Comparison of ENCODE assay signal across 11 cellular contexts in the genomic region with DNA sequence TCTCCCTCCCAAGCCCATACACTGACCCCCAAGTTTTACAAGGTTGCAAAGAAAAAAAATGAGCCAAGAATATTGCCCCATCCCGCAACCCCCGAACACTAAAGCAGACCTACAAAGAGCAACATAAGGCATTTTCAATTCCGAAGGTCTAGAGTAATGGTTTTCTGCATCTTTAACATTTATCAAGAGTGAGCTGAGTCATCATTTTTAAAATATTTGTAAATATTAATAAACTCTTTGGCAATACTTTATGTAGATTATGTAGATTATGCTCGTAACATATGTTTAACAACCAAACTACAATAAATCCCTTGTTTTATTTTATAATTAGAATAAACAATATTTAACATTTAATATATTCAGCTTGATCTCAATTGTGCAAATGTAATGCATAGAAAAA. TPM values are rescaled to one million over a fixed set of nuclear protein-coding genes. Genes with fewer than 3 reads are reported as not detected.
A peak's percentile ranks its signal among the peaks of the same experiment; 100 is the strongest.
DNase-seq lines count a peak whose midpoint lies in the region; FAIRE-seq and TF ChIP-seq lines count a peak whose summit lies in the region.
"Had no signal": no experiment of that assay in that cellular context is flagged by ENCODE, and none has a peak within 500 bp of the region (broad histone marks: within the 10 kb centered on the region; RNA-seq: fewer than 3 reads in every experiment).

No MANE protein-coding gene starts in this region.

- intact Hi-C loops in Calu3 (cut with micrococcal nuclease; ENCODE audit: unreplicated experiment) = no loop called here
- intact Hi-C loops in activated T-helper 2 cell treated with anti-CD3 and anti-CD28 coated beads, Interferon-gamma antibody, Interleukin-2, Interleukin-4, amounts not matched to agents 10 μg/mL and 5 μg/mL and 100 μg/mL, durations not matched to agents 14 hours and 24 hours and 36 hours (cut with micrococcal nuclease) = loop anchor here (5.0 kb wide), 1 partner anchor 70 kb away; no protein-coding TSS in a partner anchor

- H3K27me3 Mint-ChIP-seq in Calu3 (ENCODE audit: unreplicated experiment) = no peaks in the 10 kb centered on the region
- peaks cover 8% of the 10 kb centered on the region for H3K27me3 Mint-ChIP-seq in activated T-helper 2 cell treated with anti-CD3 and anti-CD28 coated beads, Interferon-gamma antibody, Interleukin-2, Interleukin-4, amounts not matched to agents 10 μg/mL and 5 μg/mL and 100 μg/mL, durations not matched to agents 14 hours and 24 hours and 36 hours (ENCODE audit: low read depth)

- TF ChIP-seq CTCF in Calu3 (IDR thresholded peaks at IDR 0.05; ENCODE audit: unreplicated experiment) = no peak

- H3K9me3 Mint-ChIP-seq in Calu3 (ENCODE audit: low read depth, unreplicated experiment) = peaks cover 4% of the 10 kb centered on the region
- no peaks in the 10 kb centered on the region for H3K9me3 Mint-ChIP-seq in activated T-helper 2 cell treated with anti-CD3 and anti-CD28 coated beads, Interferon-gamma antibody, Interleukin-2, Interleukin-4, amounts not matched to agents 10 μg/mL and 5 μg/mL and 100 μg/mL, durations not matched to agents 14 hours and 24 hours and 36 hours

- no TSS peak for BruUV-seq in Calu3 (replicated peaks; lab: Mats Ljungman, UMichigan)

- H3K27me3 ChIP-seq in ACC112 (ENCODE audit: insufficient read depth, low read length) = peaks cover 8% of the 10 kb centered on the region; the same call in 1 of the 2 replicates

- peak overlapping the region; percentile 91 for H3K4me3 Mint-ChIP-seq in Calu3 (ENCODE audit: low read depth, unreplicated experiment)
- H3K4me3 Mint-ChIP-seq in activated T-helper 2 cell treated with anti-CD3 and anti-CD28 coated beads, Interferon-gamma antibody, Interleukin-2, Interleukin-4, amounts not matched to agents 10 μg/mL and 5 μg/mL and 100 μg/mL, durations not matched to agents 14 hours and 24 hours and 36 hours (ENCODE audit: low read depth) = peak overlapping the region; percentile 24

- CTCF ChIA-PET in Calu3 (lab: Charles Lee) = no interaction called here

- peak overlapping the region; percentile 88 for H3K4me3 ChIP-seq in ACC112 (ENCODE audit: low read depth, low read length)

- no peak overlapping the region for H3K27ac ChIP-seq in ACC112 (ENCODE audit: low read depth, low read length)

- peaks cover 10% of the 10 kb centered on the region for H3K79me2 ChIP-seq in ACC112 (ENCODE audit: control insufficient read depth, insufficient read depth, low read length, unreplicated experiment)

- H2AFZ ChIP-seq in ACC112 (ENCODE audit: low read length, unreplicated experiment) = no peak overlapping the region

- DNase-seq in Calu3 (no peak), hippocampal formation (lab: John Stamatoyannopoulos, UW) (no peak), HK-2 (ENCODE audit: unreplicated experiment) (no peak), OCI-M2 (lab: John Stamatoyannopoulos, UW; ENCODE audit: unreplicated experiment) (no peak), DMS79 (lab: John Stamatoyannopoulos, UW) (no peak)
- no peak for DNase-seq in activated T-helper 2 cell treated with anti-CD3 and anti-CD28 coated beads, Interferon-gamma antibody, Interleukin-2, Interleukin-4, amounts not matched to agents 10 μg/mL and 5 μg/mL and 100 μg/mL, durations not matched to agents 14 hours and 24 hours and 36 hours (ENCODE audit: low spot score)
- DNase-seq: activated CD8-positive, alpha-beta memory T cell treated with anti-CD3 and anti-CD28 coated beads, Interleukin-2, amount 50 U/mL, for 4 hours; NCI-H226; occipital lobe had no signal

- H3K36me3 ChIP-seq in ACC112 (ENCODE audit: insufficient read depth, low read length) = peaks cover 15% of the 10 kb centered on the region

- no peak overlapping the region for H3K27ac Mint-ChIP-seq in Calu3 (ENCODE audit: unreplicated experiment)
- H3K27ac Mint-ChIP-seq in activated T-helper 2 cell treated with anti-CD3 and anti-CD28 coated beads, Interferon-gamma antibody, Interleukin-2, Interleukin-4, amounts not matched to agents 10 μg/mL and 5 μg/mL and 100 μg/mL, durations not matched to agents 14 hours and 24 hours and 36 hours = no peak overlapping the region

- peaks cover 7% of the 10 kb centered on the region for H3K36me3 Mint-ChIP-seq in Calu3 (ENCODE audit: insufficient read depth, unreplicated experiment)
- H3K36me3 Mint-ChIP-seq in activated T-helper 2 cell treated with anti-CD3 and anti-CD28 coated beads, Interferon-gamma antibody, Interleukin-2, Interleukin-4, amounts not matched to agents 10 μg/mL and 5 μg/mL and 100 μg/mL, durations not matched to agents 14 hours and 24 hours and 36 hours (ENCODE audit: low read depth) = peaks cover 6% of the 10 kb centered on the region

- peaks cover 12% of the 10 kb centered on the region for H3K4me1 Mint-ChIP-seq in Calu3 (ENCODE audit: low read depth, unreplicated experiment)
- H3K4me1 Mint-ChIP-seq in activated T-helper 2 cell treated with anti-CD3 and anti-CD28 coated beads, Interferon-gamma antibody, Interleukin-2, Interleukin-4, amounts not matched to agents 10 μg/mL and 5 μg/mL and 100 μg/mL, durations not matched to agents 14 hours and 24 hours and 36 hours (ENCODE audit: low read depth) = peaks cover 11% of the 10 kb centered on the region

- FAIRE-seq in islet of Langerhans (lab: Jason Lieb, UNC) = peak; percentile 17

- H3K4me1 ChIP-seq in ACC112 (ENCODE audit: control insufficient read depth, insufficient read depth, low read length, unreplicated experiment) = peaks cover 6% of the 10 kb centered on the region

RNA-seq across cellular contexts. Expression of gene ZNF624, which starts 1.4 kb away (rescaled TPM):
- total RNA-seq in Calu3 (2022) = 2.3 and 3.3 TPM in 2 replicates
- total RNA-seq in activated T-helper 2 cell treated with anti-CD3 and anti-CD28 coated beads, Interferon-gamma antibody, Interleukin-2, Interleukin-4, amounts not matched to agents 10 μg/mL and 5 μg/mL and 100 μg/mL, durations not matched to agents 14 hours and 24 hours and 36 hours = 2.8 and 4.9 TPM in 2 replicates

RNA-seq across cellular contexts. Expression of gene CCDC144A, which starts 37.8 kb away (rescaled TPM):
- 15.9 and 16.8 TPM in 2 replicates for total RNA-seq in Calu3 (2022)
- total RNA-seq in activated T-helper 2 cell treated with anti-CD3 and anti-CD28 coated beads, Interferon-gamma antibody, Interleukin-2, Interleukin-4, amounts not matched to agents 10 μg/mL and 5 μg/mL and 100 μg/mL, durations not matched to agents 14 hours and 24 hours and 36 hours = 2.0 and 3.0 TPM in 2 replicates
